In genomic region chr14:91911474-91912032, GRCh38 we compare ENCODE assay signal across 8 cellular contexts. TPM values are rescaled to one million over a fixed set of nuclear protein-coding genes. Genes with fewer than 3 reads are reported as not detected.
DNase-seq lines count a peak whose midpoint lies in the region; ATAC-seq and TF ChIP-seq lines count a peak whose summit lies in the region.

No MANE protein-coding gene starts in this region.

- no peak overlapping the region for H3K4me3 ChIP-seq in CD4-positive, alpha-beta memory T cell (ENCODE audit: low read length in 2 of 2)
- H3K4me3 ChIP-seq in thyroid gland (replicated peaks in 1 of 3) (no peak overlapping the region), gastrocnemius medialis (no peak overlapping the region)

- in situ Hi-C loops in gastrocnemius medialis (cut with MboI; ENCODE audit: low sequenced_read_pairs in 4 of 4): loop anchor here in 2 of 4 donors (10.0 kb wide), 1 partner anchor 257 kb away; no protein-coding TSS in a partner anchor

- H3K4me1 Mint-ChIP-seq in CD4-positive, alpha-beta memory T cell: peaks cover 11 to 13% (median 11%) of the 10 kb centered on the region in 4 donors

- H3K36me3 Mint-ChIP-seq in CD4-positive, alpha-beta memory T cell: no peaks in the 10 kb centered on the region

- no peaks in the 10 kb centered on the region for H3K27me3 ChIP-seq in CD4-positive, alpha-beta memory T cell (ENCODE audit: insufficient read depth, low read length)
- H3K27me3 ChIP-seq in thyroid gland (no peaks in the 10 kb centered on the region), gastrocnemius medialis (no peaks in the 10 kb centered on the region)

- H3K27ac Mint-ChIP-seq in CD4-positive, alpha-beta memory T cell: peak overlapping the region in 4 of 7 donors; percentile 70 to 82 (median 82)

- peak in 4 of 5 donors; percentile 60 to 71 (median 64) for DNase-seq in CD4-positive, alpha-beta memory T cell
- DNase-seq in NCI-H1694 (lab: John Stamatoyannopoulos, UW) (peak; percentile 73), dermis blood vessel endothelial cell (peak; percentile 57), midbrain (lab: John Stamatoyannopoulos, UW) (peak; percentile 32), thyroid gland (peak; percentile 38 to 47), gastrocnemius medialis (no peak)

- H3K27ac ChIP-seq in CD4-positive, alpha-beta memory T cell (ENCODE audit: low read depth, low read length): no peak overlapping the region
- no peak overlapping the region for H3K27ac ChIP-seq in VCaP
- H3K27ac ChIP-seq in thyroid gland: no peak overlapping the region
- no peak overlapping the region for H3K27ac ChIP-seq in gastrocnemius medialis

- TF ChIP-seq CTCF in VCaP (conservative IDR thresholded peaks at IDR 0.05): peak; percentile 84
- TF ChIP-seq CTCF in thyroid gland (IDR thresholded peaks at IDR 0.05): peak in 5 of 6 experiments; percentile 24 to 82 (median 52)
- peak in 2 of 5 experiments; percentile 25 to 29 for TF ChIP-seq CTCF in gastrocnemius medialis (IDR thresholded peaks at IDR 0.05 in 4 of 5, conservative IDR thresholded peaks at IDR 0.05 in 1 of 5)

- H3K9me3 ChIP-seq in CD4-positive, alpha-beta memory T cell (ENCODE audit: control insufficient read depth in 1 of 2, low read length in 2 of 2): no peaks in the 10 kb centered on the region
- H3K9me3 ChIP-seq in thyroid gland (no peaks in the 10 kb centered on the region), gastrocnemius medialis (no peaks in the 10 kb centered on the region)

- 38 to 47% methylated on average over 9 of the region's 9 CpGs for WGBS in thyroid gland, 2 donors

- TF ChIP-seq POLR2A in thyroid gland (IDR thresholded peaks at IDR 0.05) (no peak), gastrocnemius medialis (IDR thresholded peaks at IDR 0.05) (no peak)

- H3K27me3 Mint-ChIP-seq in CD4-positive, alpha-beta memory T cell: peaks cover 1 to 5% of the 10 kb centered on the region in 2 donors

- no peaks in the 10 kb centered on the region for H3K9me3 Mint-ChIP-seq in CD4-positive, alpha-beta memory T cell

- POLR2A ChIA-PET in CD4-positive, alpha-beta memory T cell (lab: Charles Lee; ENCODE audit: partially characterized antibody): interaction anchor here (0.6 to 3.9 kb wide), 21 partner anchors 9 to 1519 kb away, joined by 3 to 45 read pairs (median 4); partner anchors contain the start of gene TC2N

- CTCF ChIA-PET in CD4-positive, alpha-beta memory T cell (lab: Charles Lee; ENCODE audit: partially characterized antibody): interaction anchor here (0.6 to 4.5 kb wide), 70 partner anchors 10 to 1088 kb away, joined by 3 to 54 read pairs (median 4); partner anchors contain the start of genes CATSPERB and TC2N

- H3K36me3 ChIP-seq in CD4-positive, alpha-beta memory T cell (ENCODE audit: insufficient read depth, low read length): no peaks in the 10 kb centered on the region
- H3K36me3 ChIP-seq in thyroid gland (no peaks in the 10 kb centered on the region), gastrocnemius medialis (no peaks in the 10 kb centered on the region)

- ATAC-seq in GM21526 (IDR thresholded peaks at IDR 0.05; ENCODE audit: low FRiP score, unreplicated experiment): peak; percentile 59
- no peak for ATAC-seq in gastrocnemius medialis

- intact Hi-C loops in CD4-positive, alpha-beta memory T cell (cut with micrococcal nuclease): loop anchor here (2.0 to 5.0 kb wide), 4 partner anchors 45 to 427 kb away; partner anchors contain the start of gene TC2N
- intact Hi-C loops in thyroid gland (cut with DNase I) (loop anchor here (5.0 kb wide), 1 partner anchor 264 kb away; no protein-coding TSS in a partner anchor), gastrocnemius medialis (cut with DNase I; ENCODE audit: low total_unique reads) (loop anchor here (5.0 kb wide), 1 partner anchor 259 kb away; no protein-coding TSS in a partner anchor)

- peaks cover 8% of the 10 kb centered on the region for H3K4me1 ChIP-seq in CD4-positive, alpha-beta memory T cell (ENCODE audit: insufficient read depth, low read length)
- H3K4me1 ChIP-seq in thyroid gland: no peaks in the 10 kb centered on the region
- H3K4me1 ChIP-seq in gastrocnemius medialis: no peaks in the 10 kb centered on the region

- H3K4me3 Mint-ChIP-seq in CD4-positive, alpha-beta memory T cell: peak overlapping the region in 2 of 8 donors; percentile 20 to 29

RNA-seq across cellular contexts. Expression of gene FBLN5, which starts 35.9 kb away (rescaled TPM):
- total RNA-seq in CD4-positive, alpha-beta memory T cell: 1 to 10 TPM; 7.9 to 8.0 TPM
- 10 to 100 TPM; 23.7 TPM for polyA plus RNA-seq in CD4-positive, alpha-beta memory T cell
- total RNA-seq in dermis blood vessel endothelial cell (0.51 and 0.98 TPM in 2 replicates), thyroid gland (100 to 1,000 TPM in 1 of 4 donors, 10 to 100 TPM in 3; 71.5 to 110 (median 86.4) TPM), gastrocnemius medialis (10 to 100 TPM; 19.6 to 36.8 (median 27.3) TPM)

RNA-seq across cellular contexts. Expression of gene TC2N, which starts 44.2 kb away (rescaled TPM):
- 100 to 1,000 TPM; 320 to 325 TPM for total RNA-seq in CD4-positive, alpha-beta memory T cell
- 100 to 1,000 TPM; 234 to 261 TPM for polyA plus RNA-seq in CD4-positive, alpha-beta memory T cell
- total RNA-seq in dermis blood vessel endothelial cell: 16.8 and 24.2 TPM in 2 replicates
- total RNA-seq in thyroid gland: 100 to 1,000 TPM in 1 of 4 donors, 10 to 100 TPM in 3; 57.5 to 102 (median 78.0) TPM
- total RNA-seq in gastrocnemius medialis: 10 to 100 TPM in 1 of 4 donors, 1 to 10 TPM in 3; 3.2 to 11.9 (median 7.2) TPM

Comparison
In these comparisons a context has a peak if more than half of its experiments do, and no peak if none do; other contexts are left out.
1. DNase-seq: peak in CD4-positive, alpha-beta memory T cell (4 of 5), NCI-H1694 (single experiment), dermis blood vessel endothelial cell (single experiment), midbrain (single experiment) and thyroid gland (2 of 2); none in gastrocnemius medialis (0 of 2).